In genomic region chr1:226590626-226591025, GRCh38 we compare ENCODE assay signal across 22 cellular contexts. TPM values are rescaled to one million over a fixed set of nuclear protein-coding genes. Genes with fewer than 3 reads are reported as not detected.
"Had no signal": no experiment of that assay in that cellular context is flagged by ENCODE, and none has a peak within 500 bp of the region (broad histone marks: within the 10 kb centered on the region; RNA-seq: fewer than 3 reads in every experiment).

No MANE protein-coding gene starts in this region.

- H3K4me3 ChIP-seq: adrenal gland, cardiac muscle cell, colonic mucosa, mucosa of descending colon, ovary had no signal

- H3K4me1 ChIP-seq: colonic mucosa had no signal

- ATAC-seq: activated naive CD4-positive, alpha-beta T cell treated with anti-CD3 and anti-CD28 coated beads, Interleukin-2, amount 50 U/mL, for 72 hours; mucosa of descending colon; sciatic nerve; stimulated activated memory B cell treated with anti-CD40 and anti-IgM and Interleukin-4, amounts not matched to agents 10 μg/mL and 1 μg/mL and 100 μg/mL, for 72 hours had no signal

- H3K36me3 ChIP-seq: adrenal gland, cardiac muscle cell, colonic mucosa, ovary had no signal

- DNase-seq: activated CD4-positive, alpha-beta T cell treated with anti-CD3 and anti-CD28 coated beads for 1 hour; activated CD4-positive, alpha-beta T cell treated with anti-CD3 and anti-CD28 coated beads, Interleukin-2, amount 50 U/mL, for 4 hours; activated gamma-delta T cell; adrenal gland; colonic mucosa; endodermal cell; foreskin melanocyte; head of caudate nucleus; kidney glomerular epithelial cell; mucosa of descending colon; naive B cell; stimulated activated CD4-positive, alpha-beta T cell treated with anti-CD3 and anti-CD28 coated beads, Interleukin-4, amount 100 ng/mL, for 4 hours; SW 1271; T-helper 2 cell had no signal

- H3K27me3 ChIP-seq: adrenal gland, cardiac muscle cell, colonic mucosa, ovary had no signal

- H3K9me3 ChIP-seq: adrenal gland, colonic mucosa, mucosa of descending colon, ovary had no signal

- H3K27ac ChIP-seq: adrenal gland, cardiac muscle cell, colonic mucosa, epithelial cell of prostate, ovary, VCaP had no signal

RNA-seq across cellular contexts. Expression of gene STUM, which starts 42.1 kb away (rescaled TPM):
- total RNA-seq: activated CD8-positive, alpha-beta memory T cell treated with anti-CD3 and anti-CD28 coated beads for 36 hours; activated naive CD4-positive, alpha-beta T cell treated with anti-CD3 and anti-CD28 coated beads, Interleukin-2, amount 50 U/mL, for 72 hours had no signal
